ENCODE assay signal across 20 cellular contexts in genomic region chr10:133415752-133416151, GRCh38. TPM values are rescaled to one million over a fixed set of nuclear protein-coding genes. Genes with fewer than 3 reads are reported as not detected.
"Had no signal": no experiment of that assay in that cellular context is flagged by ENCODE, and none has a peak within 500 bp of the region (broad histone marks: within the 10 kb centered on the region; RNA-seq: fewer than 3 reads in every experiment).

No MANE protein-coding gene starts in this region.

- H3K27me3 Mint-ChIP-seq: activated B cell treated with CpG ODN at 0.5 μM for 24 hours; activated CD4-positive, alpha-beta memory T cell treated with anti-CD3 and anti-CD28 coated beads, Interleukin-2, amount 10 ng/mL, durations not matched to agents 7 days and 5 days; activated T-cell treated with anti-CD3 and anti-CD28 coated beads, Interleukin-2, amount 50 U/mL, for 24 hours had no signal

- H3K4me1 Mint-ChIP-seq: activated CD4-positive, alpha-beta memory T cell treated with anti-CD3 and anti-CD28 coated beads, Interleukin-2, amount 10 ng/mL, durations not matched to agents 7 days and 5 days; nephron progenitor cell had no signal

- H3K27me3 ChIP-seq: brain microvascular endothelial cell, dorsolateral prefrontal cortex, upper lobe of right lung had no signal

- DNase-seq: activated B cell treated with CpG ODN at 0.5 μM for 24 hours; activated CD4-positive, alpha-beta memory T cell treated with anti-CD3 and anti-CD28 coated beads, Interleukin-2, amount 10 ng/mL, durations not matched to agents 7 days and 5 days; activated CD4-positive, alpha-beta T cell treated with anti-CD3 and anti-CD28 coated beads for 4 hours; activated naive CD4-positive, alpha-beta T cell treated with anti-CD3 and anti-CD28 coated beads for 36 hours; activated T-cell treated with anti-CD3 and anti-CD28 coated beads, Interleukin-2, amount 50 U/mL, for 24 hours; brain microvascular endothelial cell; central memory CD4-positive, alpha-beta T cell; dorsolateral prefrontal cortex; midbrain; nephron progenitor cell; stimulated activated CD4-positive, alpha-beta T cell treated with anti-CD3 and anti-CD28 coated beads, Interleukin-2, amount 100 ng/mL, for 48 hours; T-helper 1 cell; T-helper 9 cell; upper lobe of right lung had no signal

- H3K4me3 ChIP-seq: dorsolateral prefrontal cortex, prostate gland, upper lobe of right lung had no signal

- H3K4me3 Mint-ChIP-seq: activated B cell treated with CpG ODN at 0.5 μM for 24 hours; activated CD4-positive, alpha-beta memory T cell treated with anti-CD3 and anti-CD28 coated beads, Interleukin-2, amount 10 ng/mL, durations not matched to agents 7 days and 5 days; activated naive CD4-positive, alpha-beta T cell treated with anti-CD3 and anti-CD28 coated beads for 36 hours; activated T-cell treated with anti-CD3 and anti-CD28 coated beads, Interleukin-2, amount 50 U/mL, for 24 hours; nephron progenitor cell had no signal

- H3K27ac Mint-ChIP-seq: activated B cell treated with CpG ODN at 0.5 μM for 24 hours; activated CD4-positive, alpha-beta memory T cell treated with anti-CD3 and anti-CD28 coated beads, Interleukin-2, amount 10 ng/mL, durations not matched to agents 7 days and 5 days; activated naive CD4-positive, alpha-beta T cell treated with anti-CD3 and anti-CD28 coated beads for 36 hours; activated T-cell treated with anti-CD3 and anti-CD28 coated beads, Interleukin-2, amount 50 U/mL, for 24 hours; activated T-helper 2 cell treated with anti-CD3 and anti-CD28 coated beads, Interferon-gamma antibody, Interleukin-2, Interleukin-4, amounts not matched to agents 10 μg/mL and 5 μg/mL and 100 μg/mL, durations not matched to agents 14 hours and 24 hours and 36 hours; nephron progenitor cell had no signal

- H3K9me3 ChIP-seq: prostate gland had no signal

- ATAC-seq: left lobe of liver, right cardiac atrium, upper lobe of right lung had no signal

- H3K4me1 ChIP-seq: prostate gland, upper lobe of right lung had no signal

- H3K36me3 ChIP-seq: prostate gland had no signal

- H3K27ac ChIP-seq: brain microvascular endothelial cell, dorsolateral prefrontal cortex, prostate gland, upper lobe of right lung had no signal

RNA-seq across cellular contexts. Expression of gene SPRN, which starts 8.7 kb away (rescaled TPM):
- total RNA-seq: activated B cell treated with CpG ODN at 0.5 μM for 24 hours; activated CD4-positive, alpha-beta memory T cell treated with anti-CD3 and anti-CD28 coated beads, Interleukin-2, amount 10 ng/mL, durations not matched to agents 7 days and 5 days; activated naive CD4-positive, alpha-beta T cell treated with anti-CD3 and anti-CD28 coated beads for 36 hours; activated T-helper 2 cell treated with anti-CD3 and anti-CD28 coated beads, Interferon-gamma antibody, Interleukin-2, Interleukin-4, amounts not matched to agents 10 μg/mL and 5 μg/mL and 100 μg/mL, durations not matched to agents 14 hours and 24 hours and 36 hours; aorta; omental fat pad; right cardiac atrium; upper lobe of right lung had no signal
